Comparison of ENCODE assay signal across 18 cellular contexts in the genomic region with DNA sequence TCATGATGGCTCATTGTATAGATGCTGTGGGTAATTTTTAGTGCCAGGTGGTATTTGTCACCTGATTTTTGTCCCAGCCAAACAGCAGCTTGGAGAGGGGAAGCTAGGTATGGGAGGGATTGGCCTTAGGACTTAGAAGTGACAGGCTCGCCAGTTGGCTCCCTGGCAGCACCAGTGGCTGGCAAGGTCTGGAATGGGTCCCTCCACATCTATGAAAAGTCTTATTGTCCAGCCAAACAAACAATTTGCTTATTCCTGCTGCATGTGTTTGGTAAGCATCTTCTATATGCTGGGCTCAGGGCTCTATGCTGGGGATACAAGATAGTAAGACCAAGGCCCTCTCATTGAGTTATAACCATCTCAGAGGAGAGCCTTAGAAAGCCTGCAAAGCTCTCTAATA. TPM values are rescaled to one million over a fixed set of nuclear protein-coding genes. Genes with fewer than 3 reads are reported as not detected.
DNase-seq lines count a peak whose midpoint lies in the region; ATAC-seq and TF ChIP-seq lines count a peak whose summit lies in the region.
"Had no signal": no experiment of that assay in that cellular context is flagged by ENCODE, and none has a peak within 500 bp of the region (broad histone marks: within the 10 kb centered on the region; RNA-seq: fewer than 3 reads in every experiment).

No MANE protein-coding gene starts in this region.

- no peak for TF ChIP-seq EP300 in suprapubic skin (IDR thresholded peaks at IDR 0.05)

- H3K36me3 Mint-ChIP-seq in osteocyte (ENCODE audit: unreplicated experiment): no peaks in the 10 kb centered on the region
- H3K36me3 Mint-ChIP-seq: CD8-positive, alpha-beta memory T cell had no signal

- whole genome bisulfite sequencing in suprapubic skin: 100% methylated on average over 1 of the region's 1 CpG

- no peaks in the 10 kb centered on the region for H3K9me3 ChIP-seq in suprapubic skin
- H3K9me3 ChIP-seq in effector memory CD4-positive, alpha-beta T cell (ENCODE audit: control insufficient read depth, low read length): no peaks in the 10 kb centered on the region
- H3K9me3 ChIP-seq: A549, BLaER1, Caco-2 had no signal

- H3K27ac Mint-ChIP-seq in osteocyte (ENCODE audit: unreplicated experiment): no peak overlapping the region
- H3K27ac Mint-ChIP-seq: CD8-positive, alpha-beta memory T cell; HFFc6 had no signal

- H3K4me1 Mint-ChIP-seq in osteocyte (ENCODE audit: unreplicated experiment): no peaks in the 10 kb centered on the region
- H3K4me1 Mint-ChIP-seq: CD8-positive, alpha-beta memory T cell had no signal

- peak overlapping the region in 54 of 59 donors; percentile 3 to 89 (median 73) for H3K27ac ChIP-seq in dorsolateral prefrontal cortex
- peak overlapping the region; percentile 69 for H3K27ac ChIP-seq in temporal lobe (ENCODE audit: low read depth, low read length)
- H3K27ac ChIP-seq in suprapubic skin: no peak overlapping the region
- H3K27ac ChIP-seq in effector memory CD4-positive, alpha-beta T cell (ENCODE audit: insufficient read depth, low read length, poor library complexity, severe bottlenecking): no peak overlapping the region
- H3K27ac ChIP-seq: A549, BLaER1, HL-60 had no signal

- intact Hi-C loops in dorsolateral prefrontal cortex (cut with DNase I): no loop called here

- no peak for TF ChIP-seq CTCF in dorsolateral prefrontal cortex (IDR thresholded peaks at IDR 0.05 in 54 of 56, conservative IDR thresholded peaks at IDR 0.05 in 2 of 56; ENCODE audit: low read depth in 1 of 56, partially characterized antibody in 56 of 56)
- TF ChIP-seq CTCF in osteocyte (IDR thresholded peaks at IDR 0.05): no peak
- no peak for TF ChIP-seq CTCF in suprapubic skin (IDR thresholded peaks at IDR 0.05)

- ATAC-seq in HG03039 (IDR thresholded peaks at IDR 0.05; ENCODE audit: unreplicated experiment): no peak
- ATAC-seq: A549 had no signal

- peak in 2 of 10 donors; percentile 17 to 65 for DNase-seq in dorsolateral prefrontal cortex
- peak; percentile 25 to 47 for DNase-seq in hippocampal formation (lab: John Stamatoyannopoulos, UW)
- DNase-seq in osteocyte (ENCODE audit: extremely low spot score, unreplicated experiment): peak; percentile 54
- no peak for DNase-seq in suprapubic skin (ENCODE audit: low spot score in 2 of 2)
- no peak for DNase-seq in effector memory CD4-positive, alpha-beta T cell
- DNase-seq in HT-29 (ENCODE audit: low spot score): no peak
- DNase-seq: Caco-2; CD8-positive, alpha-beta memory T cell; DND-41; GDM1; HCEC 1CT; HFFc6 had no signal

- H3K9me3 Mint-ChIP-seq in osteocyte (ENCODE audit: unreplicated experiment): no peaks in the 10 kb centered on the region
- H3K9me3 Mint-ChIP-seq: CD8-positive, alpha-beta memory T cell had no signal

- no peak for TF ChIP-seq POLR2A in suprapubic skin (IDR thresholded peaks at IDR 0.05)

- H3K36me3 ChIP-seq in suprapubic skin: no peaks in the 10 kb centered on the region
- H3K36me3 ChIP-seq in effector memory CD4-positive, alpha-beta T cell (ENCODE audit: control insufficient read depth, insufficient read depth, low read length): no peaks in the 10 kb centered on the region
- H3K36me3 ChIP-seq: BLaER1 had no signal

- H3K4me3 Mint-ChIP-seq in osteocyte (ENCODE audit: unreplicated experiment): no peak overlapping the region
- H3K4me3 Mint-ChIP-seq: CD8-positive, alpha-beta memory T cell; HFFc6 had no signal

- peaks cover 6% of the 10 kb centered on the region for H3K4me1 ChIP-seq in suprapubic skin
- H3K4me1 ChIP-seq in effector memory CD4-positive, alpha-beta T cell (ENCODE audit: control insufficient read depth, insufficient read depth, low read length, poor library complexity, severe bottlenecking): no peaks in the 10 kb centered on the region
- H3K4me1 ChIP-seq: A549, BLaER1, Caco-2 had no signal

- H3K27me3 Mint-ChIP-seq in osteocyte (ENCODE audit: unreplicated experiment): no peaks in the 10 kb centered on the region

- H3K27me3 ChIP-seq in dorsolateral prefrontal cortex (no peaks in the 10 kb centered on the region), suprapubic skin (peaks cover 10% of the 10 kb centered on the region)
- peaks cover 3% of the 10 kb centered on the region for H3K27me3 ChIP-seq in effector memory CD4-positive, alpha-beta T cell (replicated peaks; ENCODE audit: control insufficient read depth, insufficient read depth, low read length, poor library complexity, severe bottlenecking)
- H3K27me3 ChIP-seq: BLaER1 had no signal

- H3K4me3 ChIP-seq in dorsolateral prefrontal cortex (no peak overlapping the region), suprapubic skin (no peak overlapping the region)
- no peak overlapping the region for H3K4me3 ChIP-seq in effector memory CD4-positive, alpha-beta T cell (ENCODE audit: insufficient read depth, low read depth, low read length, poor library complexity, severe bottlenecking)
- H3K4me3 ChIP-seq: A549, BLaER1 had no signal

RNA-seq across cellular contexts. Expression of gene SORCS3, which starts 42.5 kb away (rescaled TPM):
- total RNA-seq in dorsolateral prefrontal cortex (10 to 100 TPM in 110 of 120 experiments, 1 to 10 TPM in 10; 7.0 to 23.3 (median 14.2) TPM), osteocyte (not detected in 2 replicates), temporal lobe (9.8 TPM), suprapubic skin (under 1 TPM; 0.16 to 0.19 (median 0.18) TPM)
- total RNA-seq in HT-29 (2014; rRNA removed; shearing (Covaris generic)): not detected in 2 replicates
- total RNA-seq: CD8-positive, alpha-beta memory T cell; H4; HFFc6 had no signal

Comparison
In these comparisons a context has a peak if more than half of its experiments do, and no peak if none do; other contexts are left out.
1. DNase-seq: peak in hippocampal formation (2 of 2) and osteocyte (single experiment); none in suprapubic skin (0 of 2), effector memory CD4-positive, alpha-beta T cell (0 of 3) and HT-29 (single experiment).
2. H3K27ac ChIP-seq: peak in dorsolateral prefrontal cortex (54 of 59) and temporal lobe (single experiment); none in suprapubic skin (single experiment) and effector memory CD4-positive, alpha-beta T cell (single experiment).